Comparison of ENCODE assay signal across 26 cellular contexts in the genomic region with DNA sequence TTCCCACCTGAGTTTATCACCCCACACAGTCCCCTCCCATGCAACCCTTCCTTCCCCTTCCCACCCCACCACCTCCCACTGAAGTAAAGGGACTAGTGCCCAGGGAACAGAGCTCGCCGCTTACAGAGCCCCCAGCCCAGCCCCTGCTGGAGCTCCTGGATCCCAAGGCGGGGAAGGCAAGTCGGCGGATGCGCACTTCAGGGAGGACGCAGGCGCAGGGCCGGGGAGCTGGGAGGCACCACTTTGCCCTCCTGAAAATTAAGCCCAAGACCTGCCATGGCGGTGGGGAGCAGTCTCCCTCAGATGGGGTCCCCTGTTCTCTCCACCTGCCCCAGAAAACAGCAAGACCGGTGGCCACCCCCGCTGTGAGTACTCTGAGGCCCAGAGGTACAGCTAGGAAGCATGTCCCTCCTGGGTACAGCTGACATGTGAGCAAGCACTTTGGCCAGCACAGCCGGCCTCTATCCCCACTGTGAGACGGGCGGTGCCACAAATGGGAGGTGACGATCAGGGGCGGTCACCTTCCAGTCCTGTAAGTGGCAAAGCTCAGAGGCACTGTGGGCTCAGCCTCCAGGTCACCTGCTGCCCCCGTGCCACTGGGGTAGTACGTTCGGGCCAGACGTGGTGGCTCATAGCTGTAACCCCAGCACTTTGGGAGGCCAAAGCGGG. TPM values are rescaled to one million over a fixed set of nuclear protein-coding genes. Genes with fewer than 3 reads are reported as not detected.
"Had no signal": no experiment of that assay in that cellular context is flagged by ENCODE, and none has a peak within 500 bp of the region (broad histone marks: within the 10 kb centered on the region; RNA-seq: fewer than 3 reads in every experiment).

No MANE protein-coding gene starts in this region.

- H3K27me3 ChIP-seq: body of pancreas, cardiac muscle cell had no signal

- H3K27ac Mint-ChIP-seq: activated B cell treated with CpG ODN at 0.5 μM for 24 hours; activated CD4-positive, alpha-beta T cell treated with anti-CD3 and anti-CD28 coated beads for 36 hours; activated naive CD8-positive, alpha-beta T cell treated with anti-CD3 and anti-CD28 coated beads, Interleukin-2, amount 50 U/mL, for 24 hours; activated T-cell treated with anti-CD3 and anti-CD28 coated beads, Interleukin-2, amount 50 U/mL, for 24 hours; stimulated activated effector memory CD8-positive, alpha-beta T cell treated with anti-CD3 and anti-CD28 coated beads, Interleukin-12 subunit alpha, Interleukin-12 subunit beta, amount 100 ng/mL, for 72 hours; T-helper 17 cell had no signal

- H3K4me3 Mint-ChIP-seq: activated B cell treated with CpG ODN at 0.5 μM for 24 hours; activated CD4-positive, alpha-beta T cell treated with anti-CD3 and anti-CD28 coated beads for 36 hours; activated naive CD8-positive, alpha-beta T cell treated with anti-CD3 and anti-CD28 coated beads, Interleukin-2, amount 50 U/mL, for 24 hours; activated T-cell treated with anti-CD3 and anti-CD28 coated beads, Interleukin-2, amount 50 U/mL, for 24 hours; stimulated activated effector memory CD8-positive, alpha-beta T cell treated with anti-CD3 and anti-CD28 coated beads, Interleukin-12 subunit alpha, Interleukin-12 subunit beta, amount 100 ng/mL, for 72 hours; T-helper 17 cell had no signal

- H3K9me3 ChIP-seq: body of pancreas, lower lobe of right lung, prostate gland, stomach, suprapubic skin, uterus had no signal

- H3K4me1 ChIP-seq: body of pancreas, lower lobe of right lung, prostate gland, suprapubic skin, uterus had no signal

- H3K27me3 Mint-ChIP-seq: activated CD4-positive, alpha-beta T cell treated with anti-CD3 and anti-CD28 coated beads for 36 hours; activated naive CD8-positive, alpha-beta T cell treated with anti-CD3 and anti-CD28 coated beads, Interleukin-2, amount 50 U/mL, for 24 hours; activated T-cell treated with anti-CD3 and anti-CD28 coated beads, Interleukin-2, amount 50 U/mL, for 24 hours had no signal

- ATAC-seq: activated CD4-positive, alpha-beta T cell treated with anti-CD3 and anti-CD28 coated beads for 36 hours; activated naive CD8-positive, alpha-beta T cell treated with anti-CD3 and anti-CD28 coated beads, Interleukin-2, amount 50 U/mL, for 24 hours; body of pancreas; stimulated activated effector memory CD8-positive, alpha-beta T cell treated with anti-CD3 and anti-CD28 coated beads, Interleukin-12 subunit alpha, Interleukin-12 subunit beta, amount 100 ng/mL, for 72 hours; T-helper 17 cell had no signal

- H3K4me3 ChIP-seq: body of pancreas, cardiac muscle cell, lower lobe of right lung, prostate gland, stomach, suprapubic skin, uterus had no signal

- DNase-seq: activated B cell treated with CpG ODN at 0.5 μM for 24 hours; activated CD4-positive, alpha-beta T cell treated with anti-CD3 and anti-CD28 coated beads for 36 hours; activated CD4-positive, alpha-beta T cell treated with anti-CD3 and anti-CD28 coated beads, Interleukin-2, amount 50 U/mL, for 4 hours; activated CD8-positive, alpha-beta memory T cell treated with anti-CD3 and anti-CD28 coated beads for 24 hours; activated CD8-positive, alpha-beta memory T cell treated with anti-CD3 and anti-CD28 coated beads, Interleukin-2, amount 50 U/mL, for 4 hours; activated naive CD4-positive, alpha-beta T cell treated with anti-CD3 and anti-CD28 coated beads, Interleukin-2, amount 50 U/mL, for 16 hours; activated naive CD8-positive, alpha-beta T cell treated with anti-CD3 and anti-CD28 coated beads, Interleukin-2, amount 50 U/mL, for 24 hours; activated T-cell treated with anti-CD3 and anti-CD28 coated beads, Interleukin-2, amount 50 U/mL, for 24 hours; body of pancreas; dermis blood vessel endothelial cell; effector CD8-positive, alpha-beta T cell; foreskin melanocyte; hippocampal formation; lower lobe of right lung; naive B cell; stimulated activated CD4-positive, alpha-beta T cell treated with anti-CD3 and anti-CD28 coated beads, Interleukin-2, amount 100 ng/mL, for 24 hours; stomach; SW 1271; T-helper 17 cell; trophoblast cell; uterus had no signal

- H3K36me3 ChIP-seq: cardiac muscle cell, lower lobe of right lung, prostate gland, stomach, suprapubic skin, uterus had no signal

- H3K4me1 Mint-ChIP-seq: activated B cell treated with CpG ODN at 0.5 μM for 24 hours; activated CD4-positive, alpha-beta T cell treated with anti-CD3 and anti-CD28 coated beads for 36 hours; activated naive CD8-positive, alpha-beta T cell treated with anti-CD3 and anti-CD28 coated beads, Interleukin-2, amount 50 U/mL, for 24 hours; stimulated activated effector memory CD8-positive, alpha-beta T cell treated with anti-CD3 and anti-CD28 coated beads, Interleukin-12 subunit alpha, Interleukin-12 subunit beta, amount 100 ng/mL, for 72 hours; T-helper 17 cell had no signal

- H3K36me3 Mint-ChIP-seq: naive B cell had no signal

- H3K27ac ChIP-seq: body of pancreas, lower lobe of right lung, prostate gland, stomach, suprapubic skin, uterus had no signal

- H3K9me3 Mint-ChIP-seq: activated B cell treated with CpG ODN at 0.5 μM for 24 hours; activated naive CD8-positive, alpha-beta T cell treated with anti-CD3 and anti-CD28 coated beads, Interleukin-2, amount 50 U/mL, for 24 hours; activated T-cell treated with anti-CD3 and anti-CD28 coated beads, Interleukin-2, amount 50 U/mL, for 24 hours; stimulated activated effector memory CD8-positive, alpha-beta T cell treated with anti-CD3 and anti-CD28 coated beads, Interleukin-12 subunit alpha, Interleukin-12 subunit beta, amount 100 ng/mL, for 72 hours had no signal

RNA-seq across cellular contexts. Expression of a gene that starts 45.9 kb away (rescaled TPM):
- total RNA-seq: activated B cell treated with CpG ODN at 0.5 μM for 24 hours; activated CD4-positive, alpha-beta T cell treated with anti-CD3 and anti-CD28 coated beads for 36 hours; body of pancreas; osteocyte; T-helper 17 cell had no signal
